ENCODE assay signal across 1 cellular context in genomic region chr20:53037621-53038020, GRCh38.
TF ChIP-seq lines count a peak whose summit lies in the region.

No MANE protein-coding gene starts in this region.

TF ChIP-seq in K562, 482 proteins besides CTCF, POLR2A, EP300 and RAD21 (continued from another document):
- TF ChIP-seq AFF1 (IDR thresholded peaks at IDR 0.05; ENCODE audit: low read depth in 1 of 2, partially characterized antibody in 2 of 2), result no peak
- no peak for TF ChIP-seq BHLHE40 (IDR thresholded peaks at IDR 0.05; ENCODE audit: low read length)
- TF ChIP-seq MLX (CRISPR knock-in tag; conservative IDR thresholded peaks at IDR 0.05), result no peak
TF ChIP-seq in K562: peak in this region for 0.
